1 cellular context compared by ENCODE assay signal in genomic region chr17:27807567-27808470, GRCh38.
A peak's percentile ranks its signal among the peaks of the same experiment; 100 is the strongest.
TF ChIP-seq lines count a peak whose summit lies in the region.

No MANE protein-coding gene starts in this region.

TF ChIP-seq in GM12878, 131 proteins besides CTCF, POLR2A, EP300 and RAD21 (continued from another document):
- TF ChIP-seq, protein P1, sequence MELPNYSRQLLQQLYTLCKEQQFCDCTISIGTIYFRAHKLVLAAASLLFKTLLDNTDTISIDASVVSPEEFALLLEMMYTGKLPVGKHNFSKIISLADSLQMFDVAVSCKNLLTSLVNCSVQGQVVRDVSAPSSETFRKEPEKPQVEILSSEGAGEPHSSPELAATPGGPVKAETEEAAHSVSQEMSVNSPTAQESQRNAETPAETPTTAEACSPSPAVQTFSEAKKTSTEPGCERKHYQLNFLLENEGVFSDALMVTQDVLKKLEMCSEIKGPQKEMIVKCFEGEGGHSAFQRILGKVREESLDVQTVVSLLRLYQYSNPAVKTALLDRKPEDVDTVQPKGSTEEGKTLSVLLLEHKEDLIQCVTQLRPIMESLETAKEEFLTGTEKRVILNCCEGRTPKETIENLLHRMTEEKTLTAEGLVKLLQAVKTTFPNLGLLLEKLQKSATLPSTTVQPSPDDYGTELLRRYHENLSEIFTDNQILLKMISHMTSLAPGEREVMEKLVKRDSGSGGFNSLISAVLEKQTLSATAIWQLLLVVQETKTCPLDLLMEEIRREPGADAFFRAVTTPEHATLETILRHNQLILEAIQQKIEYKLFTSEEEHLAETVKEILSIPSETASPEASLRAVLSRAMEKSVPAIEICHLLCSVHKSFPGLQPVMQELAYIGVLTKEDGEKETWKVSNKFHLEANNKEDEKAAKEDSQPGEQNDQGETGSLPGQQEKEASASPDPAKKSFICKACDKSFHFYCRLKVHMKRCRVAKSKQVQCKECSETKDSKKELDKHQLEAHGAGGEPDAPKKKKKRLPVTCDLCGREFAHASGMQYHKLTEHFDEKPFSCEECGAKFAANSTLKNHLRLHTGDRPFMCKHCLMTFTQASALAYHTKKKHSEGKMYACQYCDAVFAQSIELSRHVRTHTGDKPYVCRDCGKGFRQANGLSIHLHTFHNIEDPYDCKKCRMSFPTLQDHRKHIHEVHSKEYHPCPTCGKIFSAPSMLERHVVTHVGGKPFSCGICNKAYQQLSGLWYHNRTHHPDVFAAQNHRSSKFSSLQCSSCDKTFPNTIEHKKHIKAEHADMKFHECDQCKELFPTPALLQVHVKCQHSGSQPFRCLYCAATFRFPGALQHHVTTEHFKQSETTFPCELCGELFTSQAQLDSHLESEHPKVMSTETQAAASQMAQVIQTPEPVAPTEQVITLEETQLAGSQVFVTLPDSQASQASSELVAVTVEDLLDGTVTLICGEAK (IDR thresholded peaks at IDR 0.05; ENCODE audit: borderline replicate concordance) = peak; percentile 30; the same call in 1 of the 2 replicates
- TF ChIP-seq IKZF2 (IDR thresholded peaks at IDR 0.05) = peak; percentile 14 to 16; a peak in 2 of 4 replicates
- TF ChIP-seq, protein P2, sequence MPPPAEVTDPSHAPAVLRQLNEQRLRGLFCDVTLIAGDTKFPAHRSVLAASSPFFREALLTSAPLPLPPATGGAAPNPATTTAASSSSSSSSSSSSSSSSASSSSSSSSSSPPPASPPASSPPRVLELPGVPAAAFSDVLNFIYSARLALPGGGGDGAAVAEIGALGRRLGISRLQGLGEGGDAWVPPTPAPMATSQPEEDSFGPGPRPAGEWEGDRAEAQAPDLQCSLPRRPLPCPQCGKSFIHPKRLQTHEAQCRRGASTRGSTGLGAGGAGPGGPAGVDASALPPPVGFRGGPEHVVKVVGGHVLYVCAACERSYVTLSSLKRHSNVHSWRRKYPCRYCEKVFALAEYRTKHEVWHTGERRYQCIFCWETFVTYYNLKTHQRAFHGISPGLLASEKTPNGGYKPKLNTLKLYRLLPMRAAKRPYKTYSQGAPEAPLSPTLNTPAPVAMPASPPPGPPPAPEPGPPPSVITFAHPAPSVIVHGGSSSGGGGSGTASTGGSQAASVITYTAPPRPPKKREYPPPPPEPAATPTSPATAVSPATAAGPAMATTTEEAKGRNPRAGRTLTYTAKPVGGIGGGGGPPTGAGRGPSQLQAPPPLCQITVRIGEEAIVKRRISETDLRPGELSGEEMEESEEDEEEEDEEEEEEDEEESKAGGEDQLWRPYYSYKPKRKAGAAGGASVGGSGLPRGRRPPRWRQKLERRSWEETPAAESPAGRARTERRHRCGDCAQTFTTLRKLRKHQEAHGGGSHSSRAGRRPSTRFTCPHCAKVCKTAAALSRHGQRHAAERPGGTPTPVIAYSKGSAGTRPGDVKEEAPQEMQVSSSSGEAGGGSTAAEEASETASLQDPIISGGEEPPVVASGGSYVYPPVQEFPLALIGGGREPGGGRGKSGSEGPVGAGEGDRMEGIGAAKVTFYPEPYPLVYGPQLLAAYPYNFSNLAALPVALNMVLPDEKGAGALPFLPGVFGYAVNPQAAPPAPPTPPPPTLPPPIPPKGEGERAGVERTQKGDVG (CRISPR knock-in tag; IDR thresholded peaks at IDR 0.05) = no peak
- TF ChIP-seq ELK1 (IDR thresholded peaks at IDR 0.05; ENCODE audit: low read depth, low read length) = no peak
- TF ChIP-seq SKIL (IDR thresholded peaks at IDR 0.05; ENCODE audit: low read depth, poor library complexity, severe bottlenecking) = no peak
- 0 out of 2 replicates have a peak, but pooled peaks have one; percentile 43 for TF ChIP-seq MXI1 (IDR thresholded peaks at IDR 0.05; ENCODE audit: low read depth, low read length)
- TF ChIP-seq IKZF1 (conservative IDR thresholded peaks at IDR 0.05) = peak; percentile 45; the same call in 1 of the 2 replicates
